In the genomic region with DNA sequence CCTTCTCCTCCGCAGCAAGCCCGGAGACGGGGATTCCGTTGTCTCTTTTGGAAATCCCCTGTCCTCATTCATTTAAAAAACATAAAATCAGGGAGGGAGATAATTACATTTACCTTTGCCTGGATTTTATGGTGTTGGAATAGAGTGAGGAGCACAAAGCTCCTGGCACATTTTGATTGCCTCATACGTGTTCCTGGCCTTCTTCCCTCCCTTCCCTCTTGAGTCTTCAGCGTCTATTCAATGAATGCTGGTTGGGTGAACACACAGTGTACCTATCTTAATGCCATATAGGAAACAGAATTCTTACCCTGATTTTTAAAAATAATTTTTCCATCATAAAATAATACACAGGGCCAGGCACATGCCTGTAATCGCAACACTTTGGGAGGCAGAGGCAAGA, we compare ENCODE assay signal across 27 cellular contexts.
"Had no signal": no experiment of that assay in that cellular context is flagged by ENCODE, and none has a peak within 500 bp of the region (broad histone marks: within the 10 kb centered on the region; RNA-seq: fewer than 3 reads in every experiment).

No MANE protein-coding gene starts in this region.

- H3K27ac ChIP-seq: cardiac muscle cell, colonic mucosa, ovary, prostate gland, sigmoid colon, upper lobe of left lung had no signal

- DNase-seq: activated CD4-positive, CD25-positive, alpha-beta regulatory T cell treated with anti-CD3 and anti-CD28 coated beads, Interleukin-2, amount 50 U/mL, for 72 hours; activated CD8-positive, alpha-beta memory T cell treated with anti-CD3 and anti-CD28 coated beads, Interleukin-2, amount 50 U/mL, for 48 hours; activated gamma-delta T cell; activated naive CD4-positive, alpha-beta T cell treated with anti-CD3 and anti-CD28 coated beads, Interleukin-2, amount 50 U/mL, for 16 hours; activated naive CD8-positive, alpha-beta T cell treated with anti-CD3 and anti-CD28 coated beads, Interleukin-2, amount 50 U/mL, for 24 hours; activated T-cell treated with anti-CD3 and anti-CD28 coated beads, Interleukin-2, amount 50 U/mL, for 24 hours; cerebellar nuclear complex; colonic mucosa; effector memory CD4-positive, alpha-beta T cell; erythroblast; head of caudate nucleus; hippocampal formation; left cardiac atrium; left ventricle myocardium superior; ovary; sigmoid colon; small intestine; stimulated activated CD4-positive, alpha-beta T cell treated with anti-CD3 and anti-CD28 coated beads, Interleukin-4, amount 100 ng/mL, for 24 hours; T-helper 2 cell; upper lobe of left lung had no signal

- H3K27ac Mint-ChIP-seq: activated CD4-positive, alpha-beta memory T cell treated with anti-CD3 and anti-CD28 coated beads for 36 hours; activated CD4-positive, alpha-beta T cell treated with anti-CD3 and anti-CD28 coated beads, Interleukin-2, amount 10 ng/mL, durations not matched to agents 24 days and 14 days; activated naive CD8-positive, alpha-beta T cell treated with anti-CD3 and anti-CD28 coated beads, Interleukin-2, amount 50 U/mL, for 24 hours; activated T-cell treated with anti-CD3 and anti-CD28 coated beads, Interleukin-2, amount 50 U/mL, for 24 hours; stimulated activated naive CD8-positive, alpha-beta T cell treated with anti-CD3 and anti-CD28 coated beads, Interleukin-15, Interleukin-2, amounts not matched to agents 100 ng/mL and 50 ng/mL, for 24 hours had no signal

- H3K4me3 ChIP-seq: cardiac muscle cell, colonic mucosa, ovary, prostate gland, sigmoid colon, upper lobe of left lung had no signal

- H3K9me3 ChIP-seq: colonic mucosa, ovary, prostate gland, sigmoid colon, upper lobe of left lung had no signal

- ATAC-seq: left cardiac atrium, left ventricle myocardium superior had no signal

- H3K36me3 ChIP-seq: cardiac muscle cell, colonic mucosa, ovary, prostate gland, sigmoid colon, upper lobe of left lung had no signal

- H3K36me3 Mint-ChIP-seq: activated CD4-positive, alpha-beta memory T cell treated with anti-CD3 and anti-CD28 coated beads for 36 hours; stimulated activated effector memory CD8-positive, alpha-beta T cell treated with anti-CD3 and anti-CD28 coated beads, Interleukin-12 subunit alpha, Interleukin-12 subunit beta, amount 100 ng/mL, for 72 hours had no signal

- H3K27me3 ChIP-seq: cardiac muscle cell, colonic mucosa, ovary, sigmoid colon, upper lobe of left lung had no signal

- H3K4me3 Mint-ChIP-seq: activated CD4-positive, alpha-beta memory T cell treated with anti-CD3 and anti-CD28 coated beads for 36 hours; activated CD4-positive, alpha-beta T cell treated with anti-CD3 and anti-CD28 coated beads, Interleukin-2, amount 10 ng/mL, durations not matched to agents 24 days and 14 days; activated naive CD8-positive, alpha-beta T cell treated with anti-CD3 and anti-CD28 coated beads, Interleukin-2, amount 50 U/mL, for 24 hours; activated T-cell treated with anti-CD3 and anti-CD28 coated beads, Interleukin-2, amount 50 U/mL, for 24 hours; nephron; stimulated activated effector memory CD8-positive, alpha-beta T cell treated with anti-CD3 and anti-CD28 coated beads, Interleukin-12 subunit alpha, Interleukin-12 subunit beta, amount 100 ng/mL, for 72 hours; stimulated activated naive CD8-positive, alpha-beta T cell treated with anti-CD3 and anti-CD28 coated beads, Interleukin-15, Interleukin-2, amounts not matched to agents 100 ng/mL and 50 ng/mL, for 24 hours had no signal

- H3K4me1 ChIP-seq: colonic mucosa, prostate gland, upper lobe of left lung had no signal

- H3K9me3 Mint-ChIP-seq: activated CD4-positive, alpha-beta memory T cell treated with anti-CD3 and anti-CD28 coated beads for 36 hours; activated CD4-positive, alpha-beta T cell treated with anti-CD3 and anti-CD28 coated beads, Interleukin-2, amount 10 ng/mL, durations not matched to agents 24 days and 14 days; activated naive CD8-positive, alpha-beta T cell treated with anti-CD3 and anti-CD28 coated beads, Interleukin-2, amount 50 U/mL, for 24 hours; activated T-cell treated with anti-CD3 and anti-CD28 coated beads, Interleukin-2, amount 50 U/mL, for 24 hours; nephron; stimulated activated effector memory CD8-positive, alpha-beta T cell treated with anti-CD3 and anti-CD28 coated beads, Interleukin-12 subunit alpha, Interleukin-12 subunit beta, amount 100 ng/mL, for 72 hours; stimulated activated naive CD8-positive, alpha-beta T cell treated with anti-CD3 and anti-CD28 coated beads, Interleukin-15, Interleukin-2, amounts not matched to agents 100 ng/mL and 50 ng/mL, for 24 hours had no signal
